In genomic region chr6:14734052-14734415, GRCh38 we compare ENCODE assay signal across 9 cellular contexts.
DNase-seq lines count a peak whose midpoint lies in the region; ATAC-seq and TF ChIP-seq lines count a peak whose summit lies in the region.
"Had no signal": no experiment of that assay in that cellular context is flagged by ENCODE, and none has a peak within 500 bp of the region (broad histone marks: within the 10 kb centered on the region; RNA-seq: fewer than 3 reads in every experiment).

No MANE protein-coding gene starts in this region.

- H3K4me2 ChIP-seq in BLaER1 = peak overlapping the region; percentile 74

- peaks cover 9% of the 10 kb centered on the region for H3K36me3 Mint-ChIP-seq in HFFc6 (ENCODE audit: low read depth)
- peaks cover 2% of the 10 kb centered on the region for H3K36me3 Mint-ChIP-seq in activated naive CD8-positive, alpha-beta T cell
- H3K36me3 Mint-ChIP-seq in naive B cell = peaks cover 0 to 11% of the 10 kb centered on the region in 2 donors

- H3K27ac ChIP-seq in BLaER1 = peak overlapping the region; percentile 45; the same call in 1 of the 2 replicates
- H3K27ac ChIP-seq: testis had no signal

- H3K4me1 ChIP-seq in BLaER1 = peaks cover 78% of the 10 kb centered on the region
- H3K4me1 ChIP-seq: testis had no signal

- peak overlapping the region; percentile 68; the same call in 1 of the 2 replicates for H3K4me3 Mint-ChIP-seq in HFFc6
- peak overlapping the region; percentile 82 for H3K4me3 Mint-ChIP-seq in activated naive CD8-positive, alpha-beta T cell
- peak overlapping the region in 7 of 8 donors; percentile 72 to 92 (median 83) for H3K4me3 Mint-ChIP-seq in naive B cell

- H3K4me3 ChIP-seq in BLaER1 = no peak overlapping the region
- H3K4me3 ChIP-seq: testis had no signal

- H3K27me3 ChIP-seq in BLaER1 = no peaks in the 10 kb centered on the region
- H3K27me3 ChIP-seq: testis had no signal

- H3K27me3 Mint-ChIP-seq in HFFc6 (ENCODE audit: insufficient read depth) (no peaks in the 10 kb centered on the region), naive B cell (no peaks in the 10 kb centered on the region)
- no peaks in the 10 kb centered on the region for H3K27me3 Mint-ChIP-seq in activated naive CD8-positive, alpha-beta T cell

- peak overlapping the region; percentile 86 for H3K27ac Mint-ChIP-seq in HFFc6
- peak overlapping the region; percentile 97 for H3K27ac Mint-ChIP-seq in activated naive CD8-positive, alpha-beta T cell
- H3K27ac Mint-ChIP-seq in naive B cell = peak overlapping the region; percentile 97 to 100 (median 99)

- TF ChIP-seq CTCF in HFFc6 (IDR thresholded peaks at IDR 0.05) = no peak

- no peaks in the 10 kb centered on the region for H3K36me3 ChIP-seq in BLaER1

- no peaks in the 10 kb centered on the region for H4K20me1 ChIP-seq in BLaER1

- no peak overlapping the region for H3K9ac ChIP-seq in BLaER1

- peaks cover 4% of the 10 kb centered on the region; the same call in 1 of the 2 replicates for H3K9me3 Mint-ChIP-seq in HFFc6
- no peaks in the 10 kb centered on the region for H3K9me3 Mint-ChIP-seq in activated naive CD8-positive, alpha-beta T cell (ENCODE audit: low read depth)
- H3K9me3 Mint-ChIP-seq in naive B cell = peaks cover 0 to 2% (median 0%) of the 10 kb centered on the region in 7 donors

- DNase-seq in HFFc6 (no peak), naive B cell (no peak), Ammon's horn (ENCODE audit: low spot score) (no peak), NCI-H2081 treated with DMSO at 0.1 percent for 48 hours (lab: John Stamatoyannopoulos, UW) (no peak), islet precursor cell (no peak)
- DNase-seq: testis had no signal

- H3K9me3 ChIP-seq in BLaER1 = no peaks in the 10 kb centered on the region; the same call in 1 of the 2 replicates
- H3K9me3 ChIP-seq: testis had no signal

- ATAC-seq in naive B cell (ENCODE audit: low read depth in 2 of 2) (no peak), GM21515 (IDR thresholded peaks at IDR 0.05; ENCODE audit: unreplicated experiment) (no peak)

- H3K4me1 Mint-ChIP-seq in HFFc6 (ENCODE audit: low read depth) = peaks cover 52% of the 10 kb centered on the region
- peaks cover 89% of the 10 kb centered on the region for H3K4me1 Mint-ChIP-seq in activated naive CD8-positive, alpha-beta T cell (ENCODE audit: low read depth)
- peaks cover 88 to 100% (median 92%) of the 10 kb centered on the region in 3 donors for H3K4me1 Mint-ChIP-seq in naive B cell
